In the genomic region with DNA sequence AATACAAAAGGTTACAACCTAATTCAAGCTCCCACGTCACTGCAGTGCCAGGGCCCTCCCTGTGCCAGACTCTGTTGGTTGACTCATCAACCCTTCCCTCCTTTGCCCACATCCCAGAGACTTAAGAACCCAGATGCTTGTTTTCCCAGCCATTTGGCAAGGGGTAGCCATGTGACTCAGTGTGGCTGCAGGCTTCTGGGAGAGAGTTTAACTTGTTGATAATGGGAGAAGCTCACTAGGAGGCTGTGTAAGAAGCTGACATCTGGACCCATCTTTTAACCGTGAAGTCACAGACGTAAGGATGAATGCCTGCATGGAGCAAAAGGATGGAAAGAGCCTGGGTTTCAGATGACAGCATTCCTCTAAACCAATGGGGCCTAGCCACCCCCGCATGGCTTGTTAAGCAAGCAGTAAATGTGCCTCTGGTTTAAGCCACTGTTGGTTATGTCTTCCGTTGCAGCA, we compare ENCODE assay signal across 11 cellular contexts. TPM values are rescaled to one million over a fixed set of nuclear protein-coding genes. Genes with fewer than 3 reads are reported as not detected.
DNase-seq lines count a peak whose midpoint lies in the region; ATAC-seq lines count a peak whose summit lies in the region.
"Had no signal": no experiment of that assay in that cellular context is flagged by ENCODE, and none has a peak within 500 bp of the region (broad histone marks: within the 10 kb centered on the region; RNA-seq: fewer than 3 reads in every experiment).

No MANE protein-coding gene starts in this region.

- no peaks in the 10 kb centered on the region for H3K27me3 ChIP-seq in ACC112 (ENCODE audit: insufficient read depth, low read length)
- H3K27me3 ChIP-seq: suprapubic skin had no signal

- intact Hi-C loops in cardiac septum (cut with DNase I) = no loop called here

- no peaks in the 10 kb centered on the region for H3K36me3 Mint-ChIP-seq in activated naive CD8-positive, alpha-beta T cell treated with anti-CD3 and anti-CD28 coated beads, Interleukin-2, amount 50 U/mL, for 24 hours (ENCODE audit: low read depth)

- no peak overlapping the region for H3K4me3 Mint-ChIP-seq in activated naive CD8-positive, alpha-beta T cell treated with anti-CD3 and anti-CD28 coated beads, Interleukin-2, amount 50 U/mL, for 24 hours

- H3K79me2 ChIP-seq in ACC112 (ENCODE audit: control insufficient read depth, insufficient read depth, low read length, unreplicated experiment) = no peaks in the 10 kb centered on the region

- peak overlapping the region; percentile 76 for H3K27ac ChIP-seq in ACC112 (ENCODE audit: low read depth, low read length)
- H3K27ac ChIP-seq: lower lobe of right lung, suprapubic skin had no signal

- H3K27me3 Mint-ChIP-seq in activated naive CD8-positive, alpha-beta T cell treated with anti-CD3 and anti-CD28 coated beads, Interleukin-2, amount 50 U/mL, for 24 hours = peaks cover 4% of the 10 kb centered on the region

- no peak overlapping the region for H3K4me3 ChIP-seq in ACC112 (ENCODE audit: low read depth, low read length)
- H3K4me3 ChIP-seq: lower lobe of right lung, suprapubic skin had no signal

- no peak for ATAC-seq in activated naive CD8-positive, alpha-beta T cell treated with anti-CD3 and anti-CD28 coated beads, Interleukin-2, amount 50 U/mL, for 24 hours
- ATAC-seq in stimulated activated naive CD8-positive, alpha-beta T cell treated with anti-CD3 and anti-CD28 coated beads, Interleukin-15, Interleukin-2, amounts not matched to agents 100 U/mL and 50 U/mL, for 24 hours = no peak
- ATAC-seq: lower lobe of right lung had no signal

- H3K27ac Mint-ChIP-seq in activated naive CD8-positive, alpha-beta T cell treated with anti-CD3 and anti-CD28 coated beads, Interleukin-2, amount 50 U/mL, for 24 hours = no peak overlapping the region

- no peaks in the 10 kb centered on the region for H3K36me3 ChIP-seq in ACC112 (ENCODE audit: insufficient read depth, low read length)
- H3K36me3 ChIP-seq: lower lobe of right lung, suprapubic skin had no signal

- peaks cover 44% of the 10 kb centered on the region for H3K4me1 ChIP-seq in ACC112 (ENCODE audit: control insufficient read depth, insufficient read depth, low read length, unreplicated experiment)
- H3K4me1 ChIP-seq: lower lobe of right lung, suprapubic skin had no signal

- peaks cover 3% of the 10 kb centered on the region for H3K4me1 Mint-ChIP-seq in activated naive CD8-positive, alpha-beta T cell treated with anti-CD3 and anti-CD28 coated beads, Interleukin-2, amount 50 U/mL, for 24 hours

- no peaks in the 10 kb centered on the region for H3K9me3 Mint-ChIP-seq in activated naive CD8-positive, alpha-beta T cell treated with anti-CD3 and anti-CD28 coated beads, Interleukin-2, amount 50 U/mL, for 24 hours

- DNase-seq in H4 (ENCODE audit: low spot score) (peak; percentile 100), SHP77 treated with DMSO at 0.1 percent for 48 hours (lab: John Stamatoyannopoulos, UW) (peak; percentile 71), fibroblast of the conjunctiva (ENCODE audit: low read depth) (peak; percentile 94), SIG-M5 treated with dmso at 0.1 percent for 504 hours (lab: John Stamatoyannopoulos, UW; ENCODE audit: unreplicated experiment) (no peak), cardiac septum (ENCODE audit: low spot score) (no peak)
- no peak for DNase-seq in activated naive CD8-positive, alpha-beta T cell treated with anti-CD3 and anti-CD28 coated beads, Interleukin-2, amount 50 U/mL, for 24 hours
- no peak for DNase-seq in stimulated activated naive CD8-positive, alpha-beta T cell treated with anti-CD3 and anti-CD28 coated beads, Interleukin-15, Interleukin-2, amounts not matched to agents 100 U/mL and 50 U/mL, for 24 hours
- DNase-seq: effector CD4-positive, alpha-beta T cell; lower lobe of right lung had no signal

- H2AFZ ChIP-seq in ACC112 (ENCODE audit: low read length, unreplicated experiment) = no peak overlapping the region

RNA-seq across cellular contexts. Expression of a gene that starts 57.7 kb away (rescaled TPM):
- 8.0 and 13.7 TPM in 2 replicates for total RNA-seq in H4 (2014; rRNA removed; shearing (Covaris generic))
- total RNA-seq in cardiac septum = 43.1 TPM

Comparison
In these comparisons a context has a peak if more than half of its experiments do, and no peak if none do; other contexts are left out.
1. DNase-seq: peak in H4 (single experiment), SHP77 treated with DMSO at 0.1 percent for 48 hours (single experiment) and fibroblast of the conjunctiva (single experiment); none in activated naive CD8-positive, alpha-beta T cell treated with anti-CD3 and anti-CD28 coated beads, Interleukin-2, amount 50 U/mL, for 24 hours (single experiment), SIG-M5 treated with dmso at 0.1 percent for 504 hours (single experiment), cardiac septum (single experiment) and stimulated activated naive CD8-positive, alpha-beta T cell treated with anti-CD3 and anti-CD28 coated beads, Interleukin-15, Interleukin-2, amounts not matched to agents 100 U/mL and 50 U/mL, for 24 hours (single experiment).